In genomic region chr15:29128671-29129070, GRCh38 we compare ENCODE assay signal across 22 cellular contexts.
"Had no signal": no experiment of that assay in that cellular context is flagged by ENCODE, and none has a peak within 500 bp of the region (broad histone marks: within the 10 kb centered on the region; RNA-seq: fewer than 3 reads in every experiment).

No MANE protein-coding gene starts in this region.

- H3K27ac ChIP-seq: KMS-11, SK-N-MC, VCaP had no signal

- H3K9me3 Mint-ChIP-seq: activated CD8-positive, alpha-beta T cell treated with anti-CD3 and anti-CD28 coated beads for 36 hours; activated naive CD4-positive, alpha-beta T cell treated with anti-CD3 and anti-CD28 coated beads, Interleukin-2, amount 10 ng/mL, durations not matched to agents 7 days and 5 days; activated naive CD8-positive, alpha-beta T cell treated with anti-CD3 and anti-CD28 coated beads for 36 hours; activated T-cell treated with anti-CD3 and anti-CD28 coated beads, Interleukin-2, amount 50 U/mL, for 72 hours; activated T-helper 2 cell treated with anti-CD3 and anti-CD28 coated beads, Interferon-gamma antibody, Interleukin-2, Interleukin-4, amounts not matched to agents 10 μg/mL and 5 μg/mL and 100 μg/mL, durations not matched to agents 14 hours and 24 hours and 36 hours had no signal

- ATAC-seq: activated CD8-positive, alpha-beta T cell treated with anti-CD3 and anti-CD28 coated beads for 36 hours; activated T-cell treated with anti-CD3 and anti-CD28 coated beads, Interleukin-2, amount 50 U/mL, for 72 hours; PC-3 had no signal

- H3K4me2 ChIP-seq: KMS-11 had no signal

- DNase-seq: activated CD4-positive, alpha-beta T cell treated with anti-CD3 and anti-CD28 coated beads for 4 hours; activated CD8-positive, alpha-beta memory T cell treated with anti-CD3 and anti-CD28 coated beads, Interleukin-2, amount 50 U/mL, for 4 hours; activated CD8-positive, alpha-beta T cell treated with anti-CD3 and anti-CD28 coated beads for 36 hours; activated gamma-delta T cell treated with Interleukin-2 at 50 U/mL for 16 hours; activated naive CD8-positive, alpha-beta T cell treated with anti-CD3 and anti-CD28 coated beads for 36 hours; activated T-cell treated with anti-CD3 and anti-CD28 coated beads, Interleukin-2, amount 50 U/mL, for 72 hours; anterior cingulate cortex; caudate nucleus; NCI-H1092; NCI-H1417 treated with DMSO at 0.1 percent for 48 hours; NCI-H1694; NCI-H2029; NCI-H2107; NCI-H345; NCI-H510A; PC-3; T-helper 1 cell had no signal

- H3K4me3 Mint-ChIP-seq: activated CD8-positive, alpha-beta T cell treated with anti-CD3 and anti-CD28 coated beads for 36 hours; activated naive CD4-positive, alpha-beta T cell treated with anti-CD3 and anti-CD28 coated beads, Interleukin-2, amount 10 ng/mL, durations not matched to agents 7 days and 5 days; activated naive CD8-positive, alpha-beta T cell treated with anti-CD3 and anti-CD28 coated beads for 36 hours; activated T-cell treated with anti-CD3 and anti-CD28 coated beads, Interleukin-2, amount 50 U/mL, for 72 hours had no signal

- H3K27ac Mint-ChIP-seq: activated CD8-positive, alpha-beta T cell treated with anti-CD3 and anti-CD28 coated beads for 36 hours; activated naive CD4-positive, alpha-beta T cell treated with anti-CD3 and anti-CD28 coated beads, Interleukin-2, amount 10 ng/mL, durations not matched to agents 7 days and 5 days; activated naive CD8-positive, alpha-beta T cell treated with anti-CD3 and anti-CD28 coated beads for 36 hours; activated T-cell treated with anti-CD3 and anti-CD28 coated beads, Interleukin-2, amount 50 U/mL, for 72 hours; activated T-helper 2 cell treated with anti-CD3 and anti-CD28 coated beads, Interferon-gamma antibody, Interleukin-2, Interleukin-4, amounts not matched to agents 10 μg/mL and 5 μg/mL and 100 μg/mL, durations not matched to agents 14 hours and 24 hours and 36 hours had no signal

- H3K36me3 Mint-ChIP-seq: activated naive CD4-positive, alpha-beta T cell treated with anti-CD3 and anti-CD28 coated beads, Interleukin-2, amount 10 ng/mL, durations not matched to agents 7 days and 5 days; activated naive CD8-positive, alpha-beta T cell treated with anti-CD3 and anti-CD28 coated beads for 36 hours had no signal

- H3K4me3 ChIP-seq: SK-N-MC had no signal
